ENCODE assay signal across 32 cellular contexts in the genomic region with DNA sequence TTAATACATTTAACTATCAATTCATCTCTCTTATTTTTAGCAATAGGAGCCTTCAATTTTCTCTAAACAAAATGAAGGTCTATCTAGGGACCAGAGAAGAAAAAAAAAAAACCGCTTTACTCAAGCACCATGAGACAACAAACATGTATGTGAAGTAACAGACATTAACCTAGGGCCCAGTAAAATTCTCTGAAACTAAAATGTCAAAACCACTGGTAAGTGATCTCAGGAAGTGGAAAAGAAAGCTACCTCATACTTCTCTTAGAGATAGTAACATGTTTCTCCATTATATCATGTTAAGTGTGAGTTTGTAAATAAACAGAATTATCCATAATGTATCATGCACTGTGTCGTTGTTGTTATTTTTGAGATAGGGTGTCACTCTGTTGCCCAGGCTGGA.
"Had no signal": no experiment of that assay in that cellular context is flagged by ENCODE, and none has a peak within 500 bp of the region (broad histone marks: within the 10 kb centered on the region; RNA-seq: fewer than 3 reads in every experiment).

No MANE protein-coding gene starts in this region.

- ATAC-seq: activated CD4-positive, CD25-positive, alpha-beta regulatory T cell treated with anti-CD3 and anti-CD28 coated beads, Interleukin-2, amount 50 U/mL, for 24 hours; activated CD8-positive, alpha-beta memory T cell treated with anti-CD3 and anti-CD28 coated beads, Interleukin-2, amount 10 ng/mL, durations not matched to agents 7 days and 5 days; activated CD8-positive, alpha-beta T cell treated with anti-CD3 and anti-CD28 coated beads, Interleukin-2, amount 10 ng/mL, durations not matched to agents 7 days and 5 days; activated naive CD8-positive, alpha-beta T cell treated with anti-CD3 and anti-CD28 coated beads, Interleukin-2, amount 50 U/mL, for 24 hours; body of pancreas; effector memory CD8-positive, alpha-beta T cell; foreskin keratinocyte; gastrocnemius medialis; heart left ventricle; T-helper 17 cell had no signal

- H3K4me3 ChIP-seq: adrenal gland, body of pancreas, esophagus muscularis mucosa, gastrocnemius medialis, heart left ventricle had no signal

- DNase-seq: activated B cell treated with CpG ODN at 0.5 μM for 24 hours; activated CD4-positive, alpha-beta memory T cell treated with anti-CD3 and anti-CD28 coated beads for 36 hours; activated CD4-positive, alpha-beta T cell treated with anti-CD3 and anti-CD28 coated beads for 48 hours; activated CD8-positive, alpha-beta memory T cell treated with anti-CD3 and anti-CD28 coated beads, Interleukin-2, amount 10 ng/mL, durations not matched to agents 7 days and 5 days; activated CD8-positive, alpha-beta memory T cell treated with anti-CD3 and anti-CD28 coated beads, Interleukin-2, amount 50 U/mL, for 4 hours; activated CD8-positive, alpha-beta T cell treated with anti-CD3 and anti-CD28 coated beads, Interleukin-2, amount 10 ng/mL, durations not matched to agents 7 days and 5 days; activated effector memory CD4-positive, alpha-beta T cell treated with anti-CD3 and anti-CD28 coated beads, Interleukin-2, amount 50 U/mL, for 16 hours; activated naive CD4-positive, alpha-beta T cell treated with anti-CD3 and anti-CD28 coated beads for 36 hours; activated naive CD8-positive, alpha-beta T cell treated with anti-CD3 and anti-CD28 coated beads for 36 hours; activated naive CD8-positive, alpha-beta T cell treated with anti-CD3 and anti-CD28 coated beads, Interleukin-2, amount 50 U/mL, for 24 hours; activated T-cell treated with anti-CD3 and anti-CD28 coated beads, Interleukin-2, amount 50 U/mL, for 1 hour; activated T-cell treated with anti-CD3 and anti-CD28 coated beads, Interleukin-2, amount 50 U/mL, for 48 hours; adrenal gland; amygdala; aorta; body of pancreas; caudate nucleus; cortex of kidney; dermis blood vessel endothelial cell; effector CD4-positive, alpha-beta T cell; effector memory CD8-positive, alpha-beta T cell; erythroblast; foreskin keratinocyte; gastrocnemius medialis; glutamatergic neuron; heart left ventricle; T-helper 17 cell; T1000; WERI-Rb-1 had no signal

- FAIRE-seq: colon had no signal
